ENCODE assay signal across 16 cellular contexts in the genomic region with DNA sequence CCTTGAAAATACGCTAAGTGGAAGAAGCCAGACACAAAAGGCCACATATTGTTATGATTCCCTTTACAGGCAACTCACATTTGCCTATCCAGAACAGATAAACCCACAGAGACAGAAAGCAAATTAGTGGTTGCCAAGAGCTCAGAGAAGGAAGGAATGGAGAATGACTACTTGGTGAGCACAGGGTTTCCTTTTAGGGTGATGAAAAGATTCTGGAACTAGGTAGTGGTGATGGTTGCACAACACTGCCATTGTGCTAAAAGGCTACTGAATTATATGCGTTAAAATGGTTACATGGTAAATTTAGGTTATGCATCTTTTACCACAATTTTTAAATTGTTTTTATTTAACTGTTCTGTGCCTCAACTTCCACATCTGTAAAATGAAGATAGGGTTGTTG. TPM values are rescaled to one million over a fixed set of nuclear protein-coding genes. Genes with fewer than 3 reads are reported as not detected.
DNase-seq lines count a peak whose midpoint lies in the region; ATAC-seq, FAIRE-seq and TF ChIP-seq lines count a peak whose summit lies in the region.
"Had no signal": no experiment of that assay in that cellular context is flagged by ENCODE, and none has a peak within 500 bp of the region (broad histone marks: within the 10 kb centered on the region; RNA-seq: fewer than 3 reads in every experiment).

No MANE protein-coding gene starts in this region.

- H3K27me3 ChIP-seq in HepG2 (ENCODE audit: control insufficient read depth in 1 of 2, insufficient read depth in 2 of 2, low read length in 2 of 2) (no peaks in the 10 kb centered on the region), right lobe of liver (no peaks in the 10 kb centered on the region), esophagus muscularis mucosa (no peaks in the 10 kb centered on the region)
- H3K27me3 ChIP-seq: MG63 had no signal

- in situ Hi-C loops in HepG2 (cut with HindIII; ENCODE audit: extremely low pct_ligation_motif_present, low pct_unique_long_range_greater_than_20kb), result loop anchor here (25.0 kb wide), 1 partner anchor 108 kb away; no protein-coding TSS in a partner anchor

- TF ChIP-seq RAD21 in HepG2 (CRISPR knock-in tag; IDR thresholded peaks at IDR 0.05), result no peak

- TF ChIP-seq POLR2A in HepG2 (IDR thresholded peaks at IDR 0.05; ENCODE audit: insufficient read depth in 1 of 2, low read depth in 2 of 2, low read length in 2 of 2), result no peak
- no peak for TF ChIP-seq POLR2A in right lobe of liver (IDR thresholded peaks at IDR 0.05)
- no peak for TF ChIP-seq POLR2A in esophagus muscularis mucosa (IDR thresholded peaks at IDR 0.05; ENCODE audit: low read depth)

- CTCF ChIA-PET in HepG2 (lab: Yijun Ruan, JAX; ENCODE audit: low intra/inter-chr PET ratio, low total read pairs), result no interaction called here

- no peak overlapping the region for H3K4me3 ChIP-seq in HepG2 (replicated peaks in 1 of 3; ENCODE audit: insufficient read depth in 1 of 3, low read depth in 2 of 3, low read length in 3 of 3)
- no peak overlapping the region for H3K4me3 ChIP-seq in right lobe of liver
- H3K4me3 ChIP-seq in esophagus muscularis mucosa, result no peak overlapping the region
- H3K4me3 ChIP-seq: MG63 had no signal

- H3K36me3 ChIP-seq in HepG2 (replicated peaks in 1 of 2; ENCODE audit: control insufficient read depth in 1 of 2, insufficient read depth in 2 of 2, low read length in 2 of 2), result peaks cover 3 to 13% of the 10 kb centered on the region in 2 experiments; a peak in 4 of 5 replicates
- H3K36me3 ChIP-seq in right lobe of liver, result peaks cover 0 to 13% (median 4%) of the 10 kb centered on the region in 4 donors
- H3K36me3 ChIP-seq in esophagus muscularis mucosa, result peaks cover 20 to 47% (median 33%) of the 10 kb centered on the region in 4 donors

- DNase-seq in HepG2 (ENCODE audit: low spot score), result no peak
- no peak for DNase-seq in right lobe of liver
- DNase-seq in NCI-H526 treated with DMSO at 0.1 percent for 48 hours (lab: John Stamatoyannopoulos, UW), result peak; percentile 53
- DNase-seq in esophagus muscularis mucosa (ENCODE audit: extremely low spot score), result no peak
- no peak for DNase-seq in activated CD4-positive, CD25-positive, alpha-beta regulatory T cell treated with anti-CD3 and anti-CD28 coated beads, Interleukin-2, amount 50 U/mL, for 72 hours
- no peak for DNase-seq in activated T-cell treated with anti-CD3 and anti-CD28 coated beads, Interleukin-2, amount 50 U/mL, for 48 hours
- DNase-seq: DND-41, HCEC 1CT, MG63, NCI-H1436 treated with DMSO at 0.1 percent for 48 hours, NCI-H2081, SHP77 had no signal

- TF ChIP-seq CTCF in HepG2 (CRISPR knock-in tag; IDR thresholded peaks at IDR 0.05), result no peak
- TF ChIP-seq CTCF in right lobe of liver (IDR thresholded peaks at IDR 0.05), result no peak
- no peak for TF ChIP-seq CTCF in esophagus muscularis mucosa (IDR thresholded peaks at IDR 0.05)

- TF ChIP-seq EP300 in HepG2 (IDR thresholded peaks at IDR 0.05; ENCODE audit: low read depth in 2 of 2, low read length in 2 of 2) (no peak), HepG2 (CRISPR knock-in tag; IDR thresholded peaks at IDR 0.05; ENCODE audit: borderline replicate concordance) (no peak), esophagus muscularis mucosa (IDR thresholded peaks at IDR 0.05) (no peak)

- WGBS in HepG2 (ENCODE audit: low lambda C conversion rate), result 94% methylated on average over 2 of the region's 2 CpGs
- WGBS in right lobe of liver (ENCODE audit: insufficient coverage, low coverage, low lambda C conversion rate, missing lambda C conversion rate), result 88% methylated on average over 2 of the region's 2 CpGs
- WGBS in esophagus muscularis mucosa, result 87% methylated on average over 2 of the region's 2 CpGs

- H3K9me3 ChIP-seq in HepG2 (ENCODE audit: low read length) (no peaks in the 10 kb centered on the region), right lobe of liver (no peaks in the 10 kb centered on the region), esophagus muscularis mucosa (no peaks in the 10 kb centered on the region)
- H3K9me3 ChIP-seq: MG63 had no signal

- H3K79me2 ChIP-seq in HepG2 (ENCODE audit: insufficient read depth, low read length), result peaks cover 20% of the 10 kb centered on the region

- H3K27ac ChIP-seq in HepG2 (ENCODE audit: extremely low read length, insufficient read depth, low read length) (no peak overlapping the region), right lobe of liver (no peak overlapping the region), esophagus muscularis mucosa (replicated peaks in 1 of 4) (peak overlapping the region in 3 of 4 donors; percentile 12 to 42 (median 28))
- H3K27ac ChIP-seq: C4-2B, KMS-11 had no signal

- POLR2A ChIA-PET in HepG2 (lab: Yijun Ruan, JAX), result no interaction called here

- no peak overlapping the region for H2AFZ ChIP-seq in HepG2 (ENCODE audit: low read length)

- no TSS peak for BruUV-seq in HepG2 (replicated peaks; lab: Mats Ljungman, UMichigan)

- H3K4me1 ChIP-seq in HepG2 (ENCODE audit: insufficient read depth, low read length), result peaks cover 38% of the 10 kb centered on the region
- peaks cover 0 to 12% (median 7%) of the 10 kb centered on the region in 4 donors for H3K4me1 ChIP-seq in right lobe of liver
- H3K4me1 ChIP-seq in esophagus muscularis mucosa, result peaks cover 13 to 42% (median 39%) of the 10 kb centered on the region in 4 donors

- H3K9ac ChIP-seq in HepG2 (ENCODE audit: insufficient read depth, low read depth, low read length), result no peak overlapping the region
- H3K9ac ChIP-seq: KMS-11 had no signal

- no peaks in the 10 kb centered on the region for H4K20me1 ChIP-seq in HepG2 (ENCODE audit: insufficient read depth, low read length)

- ATAC-seq in HepG2 (no peak), right lobe of liver (no peak), HG02973 (IDR thresholded peaks at IDR 0.05; ENCODE audit: unreplicated experiment) (no peak)

- intact Hi-C loops in HepG2 (cut with micrococcal nuclease; ENCODE audit: unreplicated experiment) (no loop called here), right lobe of liver (cut with DNase I) (no loop called here), esophagus muscularis mucosa (cut with DNase I) (loop anchor here (5.0 kb wide), 1 partner anchor 417 kb away; no protein-coding TSS in a partner anchor)

- FAIRE-seq in HepG2 (lab: Jason Lieb, UNC), result no peak
- FAIRE-seq: G401.6 had no signal

- H3K4me2 ChIP-seq in HepG2 (ENCODE audit: low read depth, low read length), result no peak overlapping the region
- H3K4me2 ChIP-seq: KMS-11 had no signal

TF ChIP-seq in HepG2, 621 proteins besides CTCF, POLR2A, EP300 and RAD21 (continues in another document):
- peak; percentile 29; the same call in 1 of the 2 replicates for TF ChIP-seq CEBPB (IDR thresholded peaks at IDR 0.05; ENCODE audit: borderline replicate concordance, low read depth, low read length)

RNA-seq across cellular contexts. Expression of a gene that starts 4.4 kb away (rescaled TPM):
- total RNA-seq in HepG2 (2016; rRNA removed; fragmentation: Illumina TruSeq; extraction: Trizol) (93.8 and 98.3 TPM in 2 replicates), right lobe of liver (10 to 100 TPM; 17.1 to 49.4 (median 24.0) TPM), esophagus muscularis mucosa (100 to 1,000 TPM; 123 to 141 (median 129) TPM)
- 118 and 126 TPM in 2 replicates for total RNA-seq in HepG2 (2016; cell fraction: cytosol; rRNA removed; fragmentation: Illumina TruSeq; extraction: Trizol; ENCODE audit: low read depth)
- 95.1 and 104 TPM in 2 replicates for total RNA-seq in HepG2 (2016; cell fraction: insoluble cytoplasmic fraction; rRNA removed; fragmentation: Illumina TruSeq; extraction: Trizol)
- 137 and 150 TPM in 2 replicates for total RNA-seq in HepG2 (2016; cell fraction: membrane; rRNA removed; fragmentation: Illumina TruSeq; extraction: Trizol)
- total RNA-seq in HepG2 (2016; cell fraction: nucleus; rRNA removed; fragmentation: Illumina TruSeq; extraction: Trizol), result 31.9 and 32.6 TPM in 2 replicates
- polyA plus RNA-seq in HepG2 (2011; rRNA removed), result 19.5 and 22.7 TPM in 2 replicates
- polyA plus RNA-seq in HepG2 (2011; cell fraction: cytosol; rRNA removed), result 26.8 and 28.8 TPM in 2 replicates
- polyA plus RNA-seq in HepG2 (2011; cell fraction: nucleus; rRNA removed), result 7.9 and 9.7 TPM in 2 replicates
- 30.5 and 39.3 TPM in 2 replicates for polyA plus RNA-seq in HepG2 (2012)
- polyA plus RNA-seq in HepG2 (2016; cell fraction: cytosol; fragmentation: Illumina TruSeq; extraction: Trizol; ENCODE audit: low read depth), result 114 and 127 TPM in 2 replicates
- polyA plus RNA-seq in HepG2 (2016; cell fraction: insoluble cytoplasmic fraction; fragmentation: Illumina TruSeq; extraction: Trizol; ENCODE audit: low read depth), result 98.1 and 98.9 TPM in 2 replicates
- 120 and 125 TPM in 2 replicates for polyA plus RNA-seq in HepG2 (2016; cell fraction: membrane; fragmentation: Illumina TruSeq; extraction: Trizol; ENCODE audit: low read depth)
- 56.8 and 64.5 TPM in 2 replicates for polyA plus RNA-seq in HepG2 (2016; cell fraction: nucleus; fragmentation: Illumina TruSeq; extraction: Trizol; ENCODE audit: insufficient read depth, low read depth)
- 14.1 and 34.1 TPM in 2 replicates for polyA minus RNA-seq in HepG2 (2011; rRNA and poly(A)+ RNA removed; ENCODE audit: low replicate concordance)
- polyA minus RNA-seq in HepG2 (2011; cell fraction: cytosol; rRNA and poly(A)+ RNA removed), result 10.8 and 11.9 TPM in 2 replicates
- 4.9 and 5.5 TPM in 2 replicates for polyA minus RNA-seq in HepG2 (2011; cell fraction: nucleus; rRNA and poly(A)+ RNA removed)

RNA-seq across cellular contexts. Expression of a gene that starts 46.8 kb away (rescaled TPM):
- total RNA-seq in HepG2 (2016; rRNA removed; fragmentation: Illumina TruSeq; extraction: Trizol) (93.7 and 162 TPM in 2 replicates), right lobe of liver (10 to 100 TPM; 16.5 to 26.1 (median 22.2) TPM), esophagus muscularis mucosa (10 to 100 TPM; 20.2 to 23.7 (median 20.7) TPM)
- 9.1 and 11.1 TPM in 2 replicates for total RNA-seq in HepG2 (2016; cell fraction: cytosol; rRNA removed; fragmentation: Illumina TruSeq; extraction: Trizol; ENCODE audit: low read depth)
- 99.4 and 154 TPM in 2 replicates for total RNA-seq in HepG2 (2016; cell fraction: insoluble cytoplasmic fraction; rRNA removed; fragmentation: Illumina TruSeq; extraction: Trizol)
- 18.3 and 28.4 TPM in 2 replicates for total RNA-seq in HepG2 (2016; cell fraction: membrane; rRNA removed; fragmentation: Illumina TruSeq; extraction: Trizol)
- total RNA-seq in HepG2 (2016; cell fraction: nucleus; rRNA removed; fragmentation: Illumina TruSeq; extraction: Trizol), result 53.4 and 68.3 TPM in 2 replicates
- polyA plus RNA-seq in HepG2 (2011; rRNA removed), result 19.6 and 27.3 TPM in 2 replicates
- 5.3 and 10.8 TPM in 2 replicates for polyA plus RNA-seq in HepG2 (2011; cell fraction: cytosol; rRNA removed)
- polyA plus RNA-seq in HepG2 (2011; cell fraction: nucleus; rRNA removed), result 10.4 and 19.6 TPM in 2 replicates
- polyA plus RNA-seq in HepG2 (2012), result 55.1 and 58.2 TPM in 2 replicates
- polyA plus RNA-seq in HepG2 (2016; cell fraction: cytosol; fragmentation: Illumina TruSeq; extraction: Trizol; ENCODE audit: low read depth), result 10.9 and 11.2 TPM in 2 replicates
- 125 and 141 TPM in 2 replicates for polyA plus RNA-seq in HepG2 (2016; cell fraction: insoluble cytoplasmic fraction; fragmentation: Illumina TruSeq; extraction: Trizol; ENCODE audit: low read depth)
- polyA plus RNA-seq in HepG2 (2016; cell fraction: membrane; fragmentation: Illumina TruSeq; extraction: Trizol; ENCODE audit: low read depth), result 11.9 and 16.3 TPM in 2 replicates
- 109 and 112 TPM in 2 replicates for polyA plus RNA-seq in HepG2 (2016; cell fraction: nucleus; fragmentation: Illumina TruSeq; extraction: Trizol; ENCODE audit: insufficient read depth, low read depth)
- 3.3 and 9.7 TPM in 2 replicates for polyA minus RNA-seq in HepG2 (2011; rRNA and poly(A)+ RNA removed; ENCODE audit: low replicate concordance)
- 9.6 and 15.2 TPM in 2 replicates for polyA minus RNA-seq in HepG2 (2011; cell fraction: cytosol; rRNA and poly(A)+ RNA removed)
- polyA minus RNA-seq in HepG2 (2011; cell fraction: nucleus; rRNA and poly(A)+ RNA removed), result 21.0 and 21.1 TPM in 2 replicates

Comparison
In these comparisons a context has a peak if more than half of its experiments do, and no peak if none do; other contexts are left out.
1. H3K27ac ChIP-seq: peak in esophagus muscularis mucosa (3 of 4); none in HepG2 (single experiment) and right lobe of liver (0 of 3).